ENCODE assay signal across 21 cellular contexts in genomic region chr14:98234208-98234607, GRCh38.
DNase-seq lines count a peak whose midpoint lies in the region; ATAC-seq, FAIRE-seq and TF ChIP-seq lines count a peak whose summit lies in the region.
"Had no signal": no experiment of that assay in that cellular context is flagged by ENCODE, and none has a peak within 500 bp of the region (broad histone marks: within the 10 kb centered on the region; RNA-seq: fewer than 3 reads in every experiment).

No MANE protein-coding gene starts in this region.

- H2AFZ ChIP-seq in PC-3 (ENCODE audit: low read length) (no peak overlapping the region), hepatocyte (no peak overlapping the region)

- H3K4me1 ChIP-seq in breast epithelium (no peaks in the 10 kb centered on the region), PC-3 (ENCODE audit: insufficient read depth, low read length) (no peaks in the 10 kb centered on the region), hepatocyte (ENCODE audit: insufficient read depth) (no peaks in the 10 kb centered on the region)
- H3K4me1 ChIP-seq: body of pancreas, HAP-1, heart left ventricle, suprapubic skin had no signal

- H3K9me2 ChIP-seq in PC-3 (replicated peaks; ENCODE audit: low read length) (no peaks in the 10 kb centered on the region), hepatocyte (replicated peaks; ENCODE audit: insufficient read depth) (no peaks in the 10 kb centered on the region)

- H3K27me3 ChIP-seq in breast epithelium: no peaks in the 10 kb centered on the region
- H3K27me3 ChIP-seq in PC-3 (ENCODE audit: low read length): peaks cover 54% of the 10 kb centered on the region
- no peaks in the 10 kb centered on the region for H3K27me3 ChIP-seq in bronchial epithelial cell (ENCODE audit: control insufficient read depth, insufficient read depth, low read length)
- no peaks in the 10 kb centered on the region for H3K27me3 ChIP-seq in hepatocyte
- H3K27me3 ChIP-seq: body of pancreas, esophagus squamous epithelium, heart left ventricle, suprapubic skin had no signal

- POLR2A ChIA-PET in MCF 10A (lab: Yijun Ruan, JAX): interaction anchor here (0.7 to 1.4 kb wide), 3 partner anchors 35 to 264 kb away, joined by 3 read pairs; no protein-coding TSS in a partner anchor
- POLR2A ChIA-PET in PC-3 (lab: Charles Lee; ENCODE audit: unreplicated experiment): no interaction called here

- TF ChIP-seq CTCF in MCF 10A (IDR thresholded peaks at IDR 0.05; ENCODE audit: unreplicated experiment) (no peak), breast epithelium (IDR thresholded peaks at IDR 0.05) (no peak), PC-3 (conservative IDR thresholded peaks at IDR 0.05; ENCODE audit: low read depth, low read length) (no peak), bronchial epithelial cell (IDR thresholded peaks at IDR 0.05; ENCODE audit: insufficient read depth, low read length, severe bottlenecking) (no peak), hepatocyte (IDR thresholded peaks at IDR 0.05; ENCODE audit: poor library complexity) (no peak)

- H3K4me1 Mint-ChIP-seq in MCF 10A (ENCODE audit: insufficient read depth, unreplicated experiment): peaks cover 30% of the 10 kb centered on the region
- peaks cover 60% of the 10 kb centered on the region for H3K4me1 Mint-ChIP-seq in stimulated activated naive CD8-positive, alpha-beta T cell treated with anti-CD3 and anti-CD28 coated beads, Interleukin-15, amount 100 ng/mL, for 72 hours
- H3K4me1 Mint-ChIP-seq: B cell had no signal

- FAIRE-seq in bronchial epithelial cell (lab: Jason Lieb, UNC): no peak
- FAIRE-seq: D721Med, kidney had no signal

- H3K36me3 ChIP-seq in breast epithelium: no peaks in the 10 kb centered on the region
- H3K36me3 ChIP-seq in PC-3 (ENCODE audit: low read depth, low read length): no peaks in the 10 kb centered on the region
- H3K36me3 ChIP-seq in bronchial epithelial cell (ENCODE audit: control insufficient read depth, insufficient read depth, low read length): no peaks in the 10 kb centered on the region
- no peaks in the 10 kb centered on the region for H3K36me3 ChIP-seq in hepatocyte (replicated peaks; ENCODE audit: insufficient read depth, low read depth)
- H3K36me3 ChIP-seq: esophagus squamous epithelium, HAP-1, heart left ventricle, suprapubic skin had no signal

- BruUV-seq in MCF 10A (replicated peaks; lab: Mats Ljungman, UMichigan) (no TSS peak), PC-3 (replicated peaks; lab: Mats Ljungman, UMichigan) (no TSS peak)

- no peaks in the 10 kb centered on the region for H3F3A ChIP-seq in PC-3 (ENCODE audit: low read length, unreplicated experiment)

- no peak for ATAC-seq in PC-3
- peak; percentile 95 for ATAC-seq in stimulated activated naive CD8-positive, alpha-beta T cell treated with anti-CD3 and anti-CD28 coated beads, Interleukin-15, amount 100 ng/mL, for 72 hours
- ATAC-seq: body of pancreas, heart left ventricle had no signal

- WGBS in hepatocyte (ENCODE audit: low lambda C conversion rate, missing lambda C conversion rate): 82% methylated on average over 2 of the region's 2 CpGs

- no peaks in the 10 kb centered on the region for H3K9me3 ChIP-seq in breast epithelium
- no peaks in the 10 kb centered on the region for H3K9me3 ChIP-seq in PC-3 (ENCODE audit: low read length)
- H3K9me3 ChIP-seq in hepatocyte (ENCODE audit: low read depth): no peaks in the 10 kb centered on the region
- H3K9me3 ChIP-seq: body of pancreas, esophagus squamous epithelium, HAP-1, heart left ventricle, suprapubic skin had no signal

- CTCF ChIA-PET in MCF 10A (lab: Yijun Ruan, JAX): interaction anchor here (0.7 kb wide), 1 partner anchor 16 kb away, joined by 3 read pairs; no protein-coding TSS in a partner anchor
- CTCF ChIA-PET in PC-3 (lab: Charles Lee): no interaction called here

- DNase-seq in MCF 10A (ENCODE audit: unreplicated experiment) (peak; percentile 40), breast epithelium (ENCODE audit: low spot score in 2 of 2) (no peak), PC-3 (peak; percentile 4), bronchial epithelial cell (ENCODE audit: low read depth) (peak; percentile 94), hepatocyte (ENCODE audit: low spot score) (no peak), HT-29 (ENCODE audit: low spot score) (no peak)
- peak in 1 of 2 donors; percentile 46 for DNase-seq in stimulated activated naive CD8-positive, alpha-beta T cell treated with anti-CD3 and anti-CD28 coated beads, Interleukin-15, amount 100 ng/mL, for 72 hours
- DNase-seq: body of pancreas, dermis blood vessel endothelial cell, esophagus squamous epithelium, heart left ventricle, kidney, NCI-H187, NCI-H345, SHP77 treated with DMSO at 0.1 percent for 48 hours had no signal

- H3K27me3 Mint-ChIP-seq in MCF 10A (ENCODE audit: insufficient read depth, unreplicated experiment): no peaks in the 10 kb centered on the region
- no peaks in the 10 kb centered on the region for H3K27me3 Mint-ChIP-seq in stimulated activated naive CD8-positive, alpha-beta T cell treated with anti-CD3 and anti-CD28 coated beads, Interleukin-15, amount 100 ng/mL, for 72 hours
- H3K27me3 Mint-ChIP-seq: B cell had no signal

- H4K20me1 ChIP-seq in PC-3 (ENCODE audit: low read length) (no peaks in the 10 kb centered on the region), hepatocyte (ENCODE audit: insufficient read depth, poor library complexity, severe bottlenecking) (no peaks in the 10 kb centered on the region)

- no peak overlapping the region for H3K4me3 Mint-ChIP-seq in MCF 10A (ENCODE audit: unreplicated experiment)
- H3K4me3 Mint-ChIP-seq in stimulated activated naive CD8-positive, alpha-beta T cell treated with anti-CD3 and anti-CD28 coated beads, Interleukin-15, amount 100 ng/mL, for 72 hours: no peak overlapping the region
- H3K4me3 Mint-ChIP-seq: B cell, neural crest cell had no signal

- intact Hi-C loops in MCF 10A (cut with micrococcal nuclease): no loop called here
- intact Hi-C loops in breast epithelium (cut with DNase I; ENCODE audit: low total_unique reads): no loop called here
- intact Hi-C loops in PC-3 (cut with micrococcal nuclease): no loop called here

- H3K27ac ChIP-seq in breast epithelium (no peak overlapping the region), PC-3 (ENCODE audit: low read length) (no peak overlapping the region), hepatocyte (no peak overlapping the region)
- H3K27ac ChIP-seq: body of pancreas, esophagus squamous epithelium, heart left ventricle, suprapubic skin had no signal

- H3K36me3 Mint-ChIP-seq in MCF 10A (ENCODE audit: insufficient read depth, unreplicated experiment): no peaks in the 10 kb centered on the region

- H3K4me2 ChIP-seq in PC-3 (ENCODE audit: low read length): no peak overlapping the region
- H3K4me2 ChIP-seq in hepatocyte: no peak overlapping the region

- no peak overlapping the region for H3K4me3 ChIP-seq in breast epithelium
- no peak overlapping the region for H3K4me3 ChIP-seq in PC-3 (ENCODE audit: low read length)
- no peak overlapping the region for H3K4me3 ChIP-seq in bronchial epithelial cell (ENCODE audit: low read depth, low read length)
- H3K4me3 ChIP-seq in hepatocyte: no peak overlapping the region
- H3K4me3 ChIP-seq: body of pancreas, esophagus squamous epithelium, HAP-1, heart left ventricle, suprapubic skin had no signal

- TF ChIP-seq POLR2A in breast epithelium (IDR thresholded peaks at IDR 0.05): no peak

- peaks cover 5% of the 10 kb centered on the region for H3K9me3 Mint-ChIP-seq in MCF 10A (ENCODE audit: unreplicated experiment)
- no peaks in the 10 kb centered on the region for H3K9me3 Mint-ChIP-seq in stimulated activated naive CD8-positive, alpha-beta T cell treated with anti-CD3 and anti-CD28 coated beads, Interleukin-15, amount 100 ng/mL, for 72 hours

- H3K9ac ChIP-seq in PC-3 (ENCODE audit: low read length): no peak overlapping the region

- H3K27ac Mint-ChIP-seq in MCF 10A (ENCODE audit: low read depth, unreplicated experiment): peak overlapping the region; percentile 75
- no peak overlapping the region for H3K27ac Mint-ChIP-seq in stimulated activated naive CD8-positive, alpha-beta T cell treated with anti-CD3 and anti-CD28 coated beads, Interleukin-15, amount 100 ng/mL, for 72 hours
- H3K27ac Mint-ChIP-seq: activated T-helper 2 cell treated with anti-CD3 and anti-CD28 coated beads, Interferon-gamma antibody, Interleukin-2, Interleukin-4, amounts not matched to agents 10 μg/mL and 5 μg/mL and 100 μg/mL, durations not matched to agents 14 hours and 24 hours and 36 hours; B cell had no signal

- H3K79me2 ChIP-seq in PC-3 (ENCODE audit: low read length) (no peaks in the 10 kb centered on the region), hepatocyte (no peaks in the 10 kb centered on the region)

Comparison
In these comparisons a context has a peak if more than half of its experiments do, and no peak if none do; other contexts are left out.
1. DNase-seq: peak in MCF 10A (single experiment), PC-3 (single experiment) and bronchial epithelial cell (single experiment); none in breast epithelium (0 of 2), hepatocyte (single experiment) and HT-29 (single experiment).